Comparison of ENCODE assay signal across 29 cellular contexts in genomic region chr13:23496255-23496654, GRCh38.
"Had no signal": no experiment of that assay in that cellular context is flagged by ENCODE, and none has a peak within 500 bp of the region (broad histone marks: within the 10 kb centered on the region; RNA-seq: fewer than 3 reads in every experiment).

No MANE protein-coding gene starts in this region.

- H3K36me3 ChIP-seq: breast epithelium, cardiac muscle cell, colonic mucosa, esophagus squamous epithelium, gastroesophageal sphincter, WERI-Rb-1 had no signal

- H3K27me3 ChIP-seq: body of pancreas, breast epithelium, cardiac muscle cell, colonic mucosa, esophagus squamous epithelium, gastroesophageal sphincter had no signal

- H3K4me3 ChIP-seq: body of pancreas, breast epithelium, cardiac muscle cell, colonic mucosa, esophagus squamous epithelium, gastroesophageal sphincter had no signal

- H3K4me1 ChIP-seq: body of pancreas, breast epithelium, colonic mucosa, esophagus squamous epithelium had no signal

- H3K27ac ChIP-seq: body of pancreas, breast epithelium, cardiac muscle cell, colonic mucosa, epithelial cell of prostate, gastroesophageal sphincter, WERI-Rb-1 had no signal

- H3K9me3 ChIP-seq: body of pancreas, breast epithelium, colonic mucosa, esophagus squamous epithelium, gastroesophageal sphincter had no signal

- DNase-seq: activated B cell treated with CpG ODN at 0.5 μM for 24 hours; activated CD4-positive, alpha-beta T cell treated with anti-CD3 and anti-CD28 coated beads for 48 hours; activated CD4-positive, alpha-beta T cell treated with anti-CD3 and anti-CD28 coated beads, Interleukin-2, amount 50 U/mL, for 1 hour; activated CD4-positive, alpha-beta T cell treated with anti-CD3 and anti-CD28 coated beads, Interleukin-2, amount 50 U/mL, for 48 hours; activated CD8-positive, alpha-beta memory T cell treated with anti-CD3 and anti-CD28 coated beads for 24 hours; activated CD8-positive, alpha-beta T cell treated with anti-CD3 and anti-CD28 coated beads for 36 hours; activated effector memory CD4-positive, alpha-beta T cell treated with Interleukin-2 at 50 U/mL for 16 hours; activated gamma-delta T cell treated with Interleukin-2 at 50 U/mL for 16 hours; activated naive CD4-positive, alpha-beta T cell treated with anti-CD3 and anti-CD28 coated beads, Interleukin-2, amount 50 U/mL, for 16 hours; activated naive CD4-positive, alpha-beta T cell treated with Interleukin-2 at 50 U/mL for 16 hours; activated T-cell treated with anti-CD3 and anti-CD28 coated beads, Interleukin-2, amount 50 U/mL, for 4 hours; amniotic stem cell; anterior cingulate cortex; body of pancreas; central memory CD4-positive, alpha-beta T cell; cerebellar nuclear complex; colonic mucosa; effector CD8-positive, alpha-beta T cell; esophagus squamous epithelium; foreskin melanocyte; T-helper 17 cell; T1000; WERI-Rb-1 had no signal

- FAIRE-seq: endometrium, endothelial cell of umbilical vein had no signal
